In the genomic region with DNA sequence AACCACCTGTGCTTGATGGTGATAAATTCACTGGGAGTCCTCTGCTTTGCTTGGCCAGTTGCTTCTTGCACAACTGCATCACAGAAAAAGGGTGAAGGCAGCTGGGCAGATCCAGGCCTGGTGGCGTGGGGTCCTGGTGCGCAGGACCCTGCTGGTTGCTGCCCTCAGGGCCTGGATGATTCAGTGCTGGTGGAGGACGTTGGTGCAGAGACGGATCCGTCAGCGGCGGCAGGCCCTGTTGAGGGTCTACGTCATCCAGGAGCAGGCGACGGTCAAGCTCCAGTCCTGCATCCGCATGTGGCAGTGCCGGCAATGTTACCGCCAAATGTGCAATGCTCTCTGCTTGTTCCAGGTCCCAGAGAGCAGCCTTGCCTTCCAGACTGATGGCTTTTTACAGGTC, we compare ENCODE assay signal across 12 cellular contexts. TPM values are rescaled to one million over a fixed set of nuclear protein-coding genes. Genes with fewer than 3 reads are reported as not detected.
"Had no signal": no experiment of that assay in that cellular context is flagged by ENCODE, and none has a peak within 500 bp of the region (broad histone marks: within the 10 kb centered on the region; RNA-seq: fewer than 3 reads in every experiment).

No MANE protein-coding gene starts in this region.

- H3K4me3 ChIP-seq: GM23248, HAP-1 had no signal

- DNase-seq: GM23248, GOT3, H7, HFFc6, KBM-7 had no signal

- H3K4me1 ChIP-seq: HAP-1 had no signal

- H3K27ac ChIP-seq: GM23248, HL-60 had no signal

- H2AFZ ChIP-seq: GM23248 had no signal

- H3K36me3 ChIP-seq: HAP-1 had no signal

- ATAC-seq: HCT116, HepG2 had no signal

- H3K9ac ChIP-seq: GM23248 had no signal

RNA-seq across cellular contexts. Expression of a gene that starts 31.1 kb away (rescaled TPM):
- total RNA-seq: GM23248, H4, H7, HepG2, HFFc6, HT1080 had no signal
- polyA plus RNA-seq: GM23248, HepG2, IgD-negative memory B cell had no signal

RNA-seq across cellular contexts. Expression of a gene that starts 45.1 kb away (rescaled TPM):
- total RNA-seq: GM23248, H4, H7, HepG2, HFFc6, HT1080 had no signal
- polyA plus RNA-seq: GM23248, HepG2, IgD-negative memory B cell had no signal

RNA-seq across cellular contexts. Expression of a gene that starts 51.3 kb away (rescaled TPM):
- total RNA-seq: GM23248, H4, H7, HepG2, HFFc6, HT1080 had no signal
- polyA plus RNA-seq: GM23248, HepG2, IgD-negative memory B cell had no signal
